ENCODE assay signal across 23 cellular contexts in genomic region chr3:82498186-82498585, GRCh38.
"Had no signal": no experiment of that assay in that cellular context is flagged by ENCODE, and none has a peak within 500 bp of the region (broad histone marks: within the 10 kb centered on the region; RNA-seq: fewer than 3 reads in every experiment).

No MANE protein-coding gene starts in this region.

- H3K27ac Mint-ChIP-seq: dendritic cell treated with granulocyte-macrophage colony-stimulating factor and Interleukin-4, amounts not matched to agents 40 ng/mL and 50 ng/mL, for 4 days; effector memory CD8-positive, alpha-beta T cell; endodermal cell; mesothelial cell of epicardium had no signal

- H3K4me1 Mint-ChIP-seq: endodermal cell, mesothelial cell of epicardium, naive B cell had no signal

- H3K9me3 Mint-ChIP-seq: dendritic cell treated with granulocyte-macrophage colony-stimulating factor and Interleukin-4, amounts not matched to agents 40 ng/mL and 50 ng/mL, for 4 days; endodermal cell; mesothelial cell of epicardium had no signal

- H3K27ac ChIP-seq: colonic mucosa, epithelial cell of prostate, esophagus squamous epithelium, gastrocnemius medialis, heart right ventricle, left lung, lower lobe of right lung had no signal

- DNase-seq: colonic mucosa; cortex of kidney; effector CD8-positive, alpha-beta T cell; effector memory CD8-positive, alpha-beta T cell; endodermal cell; erythroblast; esophagus squamous epithelium; foreskin fibroblast; foreskin melanocyte; gastrocnemius medialis; head of caudate nucleus; heart right ventricle; hippocampal formation; left cardiac atrium; left lung; left ventricle myocardium superior; lower lobe of right lung; mucosa of descending colon; naive B cell had no signal

- H3K4me3 Mint-ChIP-seq: dendritic cell treated with granulocyte-macrophage colony-stimulating factor and Interleukin-4, amounts not matched to agents 40 ng/mL and 50 ng/mL, for 4 days; effector memory CD8-positive, alpha-beta T cell; endodermal cell; mesothelial cell of epicardium; naive B cell had no signal

- ATAC-seq: effector memory CD8-positive, alpha-beta T cell; esophagus mucosa; gastrocnemius medialis; heart right ventricle; left cardiac atrium; left lung; left ventricle myocardium superior; mucosa of descending colon had no signal

- H3K27me3 Mint-ChIP-seq: dendritic cell treated with granulocyte-macrophage colony-stimulating factor and Interleukin-4, amounts not matched to agents 40 ng/mL and 50 ng/mL, for 4 days; effector memory CD8-positive, alpha-beta T cell; naive B cell had no signal

- H3K27me3 ChIP-seq: colonic mucosa, esophagus squamous epithelium, gastrocnemius medialis, heart right ventricle, left lung had no signal

- H3K9me3 ChIP-seq: colonic mucosa, esophagus squamous epithelium, gastrocnemius medialis, heart right ventricle, left lung, lower lobe of right lung had no signal

- H3K36me3 ChIP-seq: colonic mucosa, esophagus squamous epithelium, gastrocnemius medialis, heart right ventricle, left lung, lower lobe of right lung had no signal

- H3K36me3 Mint-ChIP-seq: mesothelial cell of epicardium, naive B cell had no signal

- H3K4me3 ChIP-seq: colonic mucosa, esophagus squamous epithelium, gastrocnemius medialis, heart right ventricle, left lung, lower lobe of right lung, mucosa of descending colon had no signal

- H3K4me1 ChIP-seq: colonic mucosa, esophagus squamous epithelium, gastrocnemius medialis, heart right ventricle, left lung, lower lobe of right lung had no signal
